Comparison of ENCODE assay signal across 5 cellular contexts in the genomic region with DNA sequence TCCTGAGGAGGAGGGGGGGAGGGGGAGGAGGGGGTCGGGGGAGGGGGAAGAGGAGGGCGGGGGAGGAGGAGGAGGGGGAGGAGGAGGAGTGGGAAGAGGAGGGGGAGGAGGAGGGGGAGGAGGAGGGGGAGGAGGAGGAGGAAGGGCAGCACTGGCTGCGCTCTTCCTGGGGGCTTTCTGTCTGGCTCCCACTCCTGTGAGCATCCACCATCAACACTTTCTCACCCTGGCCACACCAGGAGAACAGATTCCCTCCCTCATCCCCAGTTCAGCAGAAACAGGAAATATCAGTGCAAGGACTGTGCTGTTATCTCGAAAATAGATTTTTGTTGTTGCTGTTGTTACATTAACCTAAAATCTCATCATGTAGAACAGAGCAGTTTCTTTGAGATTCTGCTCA.
"Had no signal": no experiment of that assay in that cellular context is flagged by ENCODE, and none has a peak within 500 bp of the region (broad histone marks: within the 10 kb centered on the region; RNA-seq: fewer than 3 reads in every experiment).

No MANE protein-coding gene starts in this region.

- H3K27ac ChIP-seq: HL-60, KMS-11 had no signal

- DNase-seq: IMR-90, KG1 had no signal

- H3K4me2 ChIP-seq: KMS-11 had no signal

- H3K9ac ChIP-seq: KMS-11 had no signal

- FAIRE-seq: HTR-8/SVneo had no signal
